In genomic region chr2:26757873-26758789, GRCh38 we compare ENCODE assay signal across 8 cellular contexts. TPM values are rescaled to one million over a fixed set of nuclear protein-coding genes. Genes with fewer than 3 reads are reported as not detected.
A peak's percentile ranks its signal among the peaks of the same experiment; 100 is the strongest.
DNase-seq lines count a peak whose midpoint lies in the region; ATAC-seq, FAIRE-seq and TF ChIP-seq lines count a peak whose summit lies in the region.

No MANE protein-coding gene starts in this region.

- DNase-seq in activated CD4-positive, alpha-beta T cell treated with anti-CD3 and anti-CD28 coated beads, Interleukin-2, amount 10 ng/mL, durations not matched to agents 24 days and 14 days = no peak
- no peak for DNase-seq in activated CD4-positive, alpha-beta T cell treated with anti-CD3 and anti-CD28 coated beads for 4 hours
- DNase-seq in LNCaP clone FGC (ENCODE audit: low read depth) (peak; percentile 42), bronchial epithelial cell (ENCODE audit: low read depth) (peak; percentile 98), lung (ENCODE audit: low spot score) (peak; percentile 71), iPS-NIHi11 (ENCODE audit: low spot score) (no peak)

- peaks cover 7% of the 10 kb centered on the region for H3K4me1 Mint-ChIP-seq in activated CD4-positive, alpha-beta T cell treated with anti-CD3 and anti-CD28 coated beads, Interleukin-2, amount 10 ng/mL, durations not matched to agents 24 days and 14 days

- H3K27ac Mint-ChIP-seq in activated CD4-positive, alpha-beta T cell treated with anti-CD3 and anti-CD28 coated beads, Interleukin-2, amount 10 ng/mL, durations not matched to agents 24 days and 14 days = peak overlapping the region; percentile 36

- H3K4me1 ChIP-seq in lung (ENCODE audit: control insufficient read depth in 2 of 2, insufficient read depth in 2 of 2, low read length in 2 of 2) = peaks cover 6 to 8% of the 10 kb centered on the region in 2 donors

- H3K36me3 Mint-ChIP-seq in activated CD4-positive, alpha-beta T cell treated with anti-CD3 and anti-CD28 coated beads, Interleukin-2, amount 10 ng/mL, durations not matched to agents 24 days and 14 days (ENCODE audit: low read depth) = no peaks in the 10 kb centered on the region

- H3K27ac ChIP-seq in lung (ENCODE audit: low read depth in 1 of 2, low read length in 1 of 2) = peak overlapping the region; percentile 33 to 86

- H3K9me3 ChIP-seq in lung (ENCODE audit: control insufficient read depth in 2 of 2, insufficient read depth in 1 of 2, low read length in 1 of 2) = no peaks in the 10 kb centered on the region

- ATAC-seq in lung (ENCODE audit: insufficient read depth, low FRiP score) (peak; percentile 38), GM18868 (IDR thresholded peaks at IDR 0.05; ENCODE audit: unreplicated experiment) (no peak), HG03045 (IDR thresholded peaks at IDR 0.05; ENCODE audit: unreplicated experiment) (no peak)

- intact Hi-C loops in activated CD4-positive, alpha-beta T cell treated with anti-CD3 and anti-CD28 coated beads, Interleukin-2, amount 10 ng/mL, durations not matched to agents 24 days and 14 days (cut with micrococcal nuclease) = no loop called here

- TF ChIP-seq CTCF in LNCaP clone FGC (IDR thresholded peaks at IDR 0.05; ENCODE audit: control insufficient read depth, extremely low read depth, insufficient read depth) = no peak
- no peak for TF ChIP-seq CTCF in bronchial epithelial cell (IDR thresholded peaks at IDR 0.05; ENCODE audit: insufficient read depth, low read length, severe bottlenecking)
- no peak for TF ChIP-seq CTCF in lung (IDR thresholded peaks at IDR 0.05; ENCODE audit: control extremely low read depth, extremely low read depth)

- H3K4me3 ChIP-seq in LNCaP clone FGC (ENCODE audit: low read depth, low read length) (no peak overlapping the region), bronchial epithelial cell (ENCODE audit: low read depth, low read length) (no peak overlapping the region), lung (no peak overlapping the region)

- H3K9me3 Mint-ChIP-seq in activated CD4-positive, alpha-beta T cell treated with anti-CD3 and anti-CD28 coated beads, Interleukin-2, amount 10 ng/mL, durations not matched to agents 24 days and 14 days = no peaks in the 10 kb centered on the region

- H3K4me3 Mint-ChIP-seq in activated CD4-positive, alpha-beta T cell treated with anti-CD3 and anti-CD28 coated beads, Interleukin-2, amount 10 ng/mL, durations not matched to agents 24 days and 14 days = no peak overlapping the region

- WGBS in lung, 2 donors = 62 to 81% methylated on average over 6 of the region's 6 CpGs

- peak; percentile 32 for FAIRE-seq in bronchial epithelial cell (lab: Jason Lieb, UNC)

- H3K27me3 Mint-ChIP-seq in activated CD4-positive, alpha-beta T cell treated with anti-CD3 and anti-CD28 coated beads, Interleukin-2, amount 10 ng/mL, durations not matched to agents 24 days and 14 days = peaks cover 10% of the 10 kb centered on the region

- no peaks in the 10 kb centered on the region for H3K36me3 ChIP-seq in bronchial epithelial cell (ENCODE audit: control insufficient read depth, insufficient read depth, low read length)
- H3K36me3 ChIP-seq in lung (ENCODE audit: control insufficient read depth in 2 of 2, insufficient read depth in 2 of 2, low read length in 2 of 2) = no peaks in the 10 kb centered on the region

- H3K27me3 ChIP-seq in bronchial epithelial cell (ENCODE audit: control insufficient read depth, insufficient read depth, low read length) = no peaks in the 10 kb centered on the region
- no peaks in the 10 kb centered on the region for H3K27me3 ChIP-seq in lung (ENCODE audit: control insufficient read depth, insufficient read depth)

RNA-seq across cellular contexts. Expression of gene SLC35F6, which starts 6.0 kb away (rescaled TPM):
- total RNA-seq in activated CD4-positive, alpha-beta T cell treated with anti-CD3 and anti-CD28 coated beads, Interleukin-2, amount 10 ng/mL, durations not matched to agents 24 days and 14 days = 10.5 and 11.5 TPM in 2 replicates
- total RNA-seq in bronchial epithelial cell = 29.2 and 37.1 TPM in 2 replicates
- total RNA-seq in lung = 10 to 100 TPM; 14.8 to 49.9 TPM
- 10 to 100 TPM; 21.2 to 21.6 TPM for polyA plus RNA-seq in lung

RNA-seq across cellular contexts. Expression of gene CENPA, which starts 27.7 kb away (rescaled TPM):
- total RNA-seq in activated CD4-positive, alpha-beta T cell treated with anti-CD3 and anti-CD28 coated beads, Interleukin-2, amount 10 ng/mL, durations not matched to agents 24 days and 14 days = 21.8 and 23.6 TPM in 2 replicates
- total RNA-seq in bronchial epithelial cell = 0.26 TPM in 1 of 2 replicates, not detected in the other
- total RNA-seq in lung = 1 to 10 TPM in 1 of 2 donors, under 1 TPM in 1; 0.71 to 1.5 TPM
- polyA plus RNA-seq in lung = under 1 TPM; 0.94 to 0.96 TPM

Comparison
In these comparisons a context has a peak if more than half of its experiments do, and no peak if none do; other contexts are left out.
1. DNase-seq: peak in LNCaP clone FGC (single experiment), bronchial epithelial cell (single experiment) and lung (single experiment); none in activated CD4-positive, alpha-beta T cell treated with anti-CD3 and anti-CD28 coated beads, Interleukin-2, amount 10 ng/mL, durations not matched to agents 24 days and 14 days (single experiment), activated CD4-positive, alpha-beta T cell treated with anti-CD3 and anti-CD28 coated beads for 4 hours (0 of 2) and iPS-NIHi11 (single experiment).